Comparison of ENCODE assay signal across 19 cellular contexts in the genomic region with DNA sequence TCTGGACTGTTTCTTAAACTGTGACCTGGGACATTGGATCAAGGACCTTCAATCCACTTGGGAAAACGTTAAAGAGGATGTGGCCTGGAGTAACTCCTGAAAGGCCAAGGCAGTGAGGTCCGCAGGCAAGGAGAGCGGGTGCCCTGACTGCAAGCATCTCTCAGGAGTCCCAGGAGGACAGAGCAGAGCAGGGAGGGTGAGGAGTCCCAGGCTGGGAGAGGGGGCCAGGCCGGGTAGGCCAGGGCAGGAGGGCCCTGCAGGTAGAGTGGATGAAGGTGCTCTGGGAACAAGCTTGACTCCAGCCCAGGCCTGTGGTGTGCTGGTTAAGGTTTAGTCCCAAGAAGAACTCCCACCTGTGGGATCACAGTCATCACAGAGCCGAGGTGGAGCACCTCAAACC. TPM values are rescaled to one million over a fixed set of nuclear protein-coding genes. Genes with fewer than 3 reads are reported as not detected.
DNase-seq lines count a peak whose midpoint lies in the region; ATAC-seq and TF ChIP-seq lines count a peak whose summit lies in the region.
"Had no signal": no experiment of that assay in that cellular context is flagged by ENCODE, and none has a peak within 500 bp of the region (broad histone marks: within the 10 kb centered on the region; RNA-seq: fewer than 3 reads in every experiment).

No MANE protein-coding gene starts in this region.

- H3K27me3 Mint-ChIP-seq in chondrocyte (ENCODE audit: low read depth) (peaks cover 2% of the 10 kb centered on the region), endodermal cell (ENCODE audit: insufficient read depth) (no peaks in the 10 kb centered on the region), osteocyte (ENCODE audit: unreplicated experiment) (peaks cover 3% of the 10 kb centered on the region)
- H3K27me3 Mint-ChIP-seq: CD4-positive, CD25-positive, alpha-beta regulatory T cell; CD8-positive, alpha-beta memory T cell; IgD-negative memory B cell had no signal

- H3K4me1 ChIP-seq in endodermal cell (ENCODE audit: control insufficient read depth, insufficient read depth, low read length) (no peaks in the 10 kb centered on the region), aorta (ENCODE audit: control insufficient read depth in 1 of 2, insufficient read depth in 2 of 2, low read length in 2 of 2) (no peaks in the 10 kb centered on the region)
- H3K4me1 ChIP-seq: BE2C had no signal

- TF ChIP-seq CTCF in chondrocyte (IDR thresholded peaks at IDR 0.05): no peak
- TF ChIP-seq CTCF in endodermal cell (conservative IDR thresholded peaks at IDR 0.05): no peak
- TF ChIP-seq CTCF in osteocyte (IDR thresholded peaks at IDR 0.05): no peak

- H3K9ac ChIP-seq in endodermal cell (ENCODE audit: extremely low read depth, low read length, poor library complexity, severe bottlenecking): no peak overlapping the region
- H3K9ac ChIP-seq: GM23248 had no signal

- 78 to 89% methylated on average over 3 to 4 of the region's 5 CpGs for WGBS in endodermal cell (ENCODE audit: insufficient coverage in 1 of 2, insufficient read length in 1 of 2), 2 experiments
- 73 to 78% methylated on average over 5 of the region's 5 CpGs for WGBS in aorta, 2 donors

- H3K9me3 Mint-ChIP-seq in chondrocyte (ENCODE audit: low read depth): no peaks in the 10 kb centered on the region
- H3K9me3 Mint-ChIP-seq in endodermal cell: peaks cover 24% of the 10 kb centered on the region
- H3K9me3 Mint-ChIP-seq in osteocyte (ENCODE audit: unreplicated experiment): no peaks in the 10 kb centered on the region
- H3K9me3 Mint-ChIP-seq: CD8-positive, alpha-beta memory T cell; HFFc6; IgD-negative memory B cell had no signal

- H3K4me1 Mint-ChIP-seq in chondrocyte (ENCODE audit: low read depth) (no peaks in the 10 kb centered on the region), endodermal cell (no peaks in the 10 kb centered on the region), osteocyte (ENCODE audit: unreplicated experiment) (no peaks in the 10 kb centered on the region)
- H3K4me1 Mint-ChIP-seq: CD4-positive, CD25-positive, alpha-beta regulatory T cell; CD8-positive, alpha-beta memory T cell; IgD-negative memory B cell had no signal

- H3K27me3 ChIP-seq in endodermal cell (ENCODE audit: control insufficient read depth, insufficient read depth, low read length, poor library complexity, severe bottlenecking) (no peaks in the 10 kb centered on the region), aorta (ENCODE audit: control insufficient read depth in 1 of 2, insufficient read depth in 2 of 2, low read length in 1 of 2) (no peaks in the 10 kb centered on the region)
- H3K27me3 ChIP-seq: BE2C had no signal

- H3K36me3 Mint-ChIP-seq in chondrocyte (ENCODE audit: low read depth): no peaks in the 10 kb centered on the region
- H3K36me3 Mint-ChIP-seq in endodermal cell (ENCODE audit: low read depth): no peaks in the 10 kb centered on the region
- H3K36me3 Mint-ChIP-seq in osteocyte (ENCODE audit: unreplicated experiment): no peaks in the 10 kb centered on the region
- H3K36me3 Mint-ChIP-seq: CD4-positive, CD25-positive, alpha-beta regulatory T cell; CD8-positive, alpha-beta memory T cell; IgD-negative memory B cell had no signal

- no peak overlapping the region for H3K4me3 ChIP-seq in endodermal cell (ENCODE audit: low read length)
- H3K4me3 ChIP-seq in aorta (ENCODE audit: low read length in 2 of 2): no peak overlapping the region
- H3K4me3 ChIP-seq: GM23248 had no signal

- no peak overlapping the region for H3K4me3 Mint-ChIP-seq in chondrocyte (ENCODE audit: unreplicated experiment)
- H3K4me3 Mint-ChIP-seq in endodermal cell: no peak overlapping the region
- no peak overlapping the region for H3K4me3 Mint-ChIP-seq in osteocyte (ENCODE audit: unreplicated experiment)
- H3K4me3 Mint-ChIP-seq: CD4-positive, CD25-positive, alpha-beta regulatory T cell; CD8-positive, alpha-beta memory T cell; HFFc6; IgD-negative memory B cell had no signal

- no peaks in the 10 kb centered on the region for H3K36me3 ChIP-seq in endodermal cell (ENCODE audit: control insufficient read depth, insufficient read depth, low read length)
- H3K36me3 ChIP-seq in aorta (ENCODE audit: control insufficient read depth in 1 of 2, insufficient read depth in 2 of 2, low read length in 1 of 2): no peaks in the 10 kb centered on the region
- H3K36me3 ChIP-seq: BE2C had no signal

- intact Hi-C loops in aorta (cut with DNase I) (no loop called here), posterior vena cava (cut with DNase I) (no loop called here)

- H3K27ac Mint-ChIP-seq in chondrocyte (ENCODE audit: unreplicated experiment) (no peak overlapping the region), endodermal cell (no peak overlapping the region), osteocyte (ENCODE audit: unreplicated experiment) (no peak overlapping the region)
- H3K27ac Mint-ChIP-seq: CD4-positive, CD25-positive, alpha-beta regulatory T cell; HFFc6; IgD-negative memory B cell had no signal

- DNase-seq in chondrocyte (ENCODE audit: low spot score) (peak; percentile 89), endodermal cell (peak; percentile 15), osteocyte (ENCODE audit: extremely low spot score, unreplicated experiment) (peak; percentile 68), aorta (no peak), posterior vena cava (ENCODE audit: low spot score) (no peak)
- DNase-seq in activated T-cell treated with anti-CD3 and anti-CD28 coated beads, Interleukin-2, amount 50 U/mL, for 48 hours: no peak
- DNase-seq: ACHN; BE2C; C1 segment of cervical spinal cord; CD4-positive, CD25-positive, alpha-beta regulatory T cell; CD8-positive, alpha-beta memory T cell; COR-L47; DMS 273 treated with DMSO at 0.1 percent for 48 hours; GM23248; HFFc6 had no signal

- peak; percentile 44 for ATAC-seq in aorta (ENCODE audit: low FRiP score)
- ATAC-seq in GM18498 (IDR thresholded peaks at IDR 0.05; ENCODE audit: unreplicated experiment): no peak
- ATAC-seq: HCT116 had no signal

- no peak overlapping the region for H3K27ac ChIP-seq in endodermal cell (ENCODE audit: low read depth, low read length)
- H3K27ac ChIP-seq in aorta (ENCODE audit: low read depth in 1 of 2, low read length in 2 of 2): no peak overlapping the region
- H3K27ac ChIP-seq: GM23248 had no signal

- H3K9me3 ChIP-seq in endodermal cell (ENCODE audit: control insufficient read depth, low read length) (no peaks in the 10 kb centered on the region), aorta (ENCODE audit: control insufficient read depth, low read length) (no peaks in the 10 kb centered on the region)
- H3K9me3 ChIP-seq: BE2C had no signal

RNA-seq across cellular contexts. Expression of a gene that starts 13.8 kb away (rescaled TPM):
- not detected in 3 replicates for total RNA-seq in chondrocyte
- total RNA-seq in endodermal cell: not detected
- not detected for polyA plus RNA-seq in endodermal cell (2013, experiment 1 of 2)
- polyA plus RNA-seq in endodermal cell (2013, experiment 2 of 2): not detected
- total RNA-seq in osteocyte: not detected in 2 replicates
- not detected for total RNA-seq in aorta
- polyA plus RNA-seq in aorta: not detected
- total RNA-seq in posterior vena cava: not detected
- total RNA-seq: CD4-positive, CD25-positive, alpha-beta regulatory T cell; CD8-positive, alpha-beta memory T cell; GM23248; HepG2; HFFc6 had no signal
- polyA plus RNA-seq: CD4-positive, CD25-positive, alpha-beta regulatory T cell; CD8-positive, alpha-beta memory T cell; GM23248; HepG2; IgD-negative memory B cell had no signal

RNA-seq across cellular contexts. Expression of a gene that starts 23.9 kb away (rescaled TPM):
- 0.10 to 1.6 TPM (median 1.5 TPM) in 3 replicates for total RNA-seq in chondrocyte
- under 1 TPM; 0.29 to 0.31 TPM for total RNA-seq in endodermal cell
- 0.14 TPM for polyA plus RNA-seq in endodermal cell (2013, experiment 1 of 2)
- polyA plus RNA-seq in endodermal cell (2013, experiment 2 of 2): 0.08 TPM
- 0.05 TPM in 2 replicates for total RNA-seq in osteocyte
- under 1 TPM; 0.88 to 0.99 TPM for total RNA-seq in aorta
- under 1 TPM; 0.23 to 0.75 TPM for polyA plus RNA-seq in aorta
- total RNA-seq in posterior vena cava: under 1 TPM; 0.65 to 0.90 TPM
- polyA plus RNA-seq: GM23248, HepG2 had no signal

RNA-seq across cellular contexts. Expression of a gene that starts 53.4 kb away (rescaled TPM):
- total RNA-seq in chondrocyte: 16.9 to 20.2 TPM (median 19.8 TPM) in 3 replicates
- 10 to 100 TPM; 11.0 to 12.6 TPM for total RNA-seq in endodermal cell
- polyA plus RNA-seq in endodermal cell (2013, experiment 1 of 2): 10.8 TPM
- polyA plus RNA-seq in endodermal cell (2013, experiment 2 of 2): 9.8 TPM
- 14.0 and 14.6 TPM in 2 replicates for total RNA-seq in osteocyte
- 10 to 100 TPM; 10.0 to 13.7 TPM for total RNA-seq in aorta
- polyA plus RNA-seq in aorta: 1 to 10 TPM; 2.6 to 4.8 TPM
- total RNA-seq in posterior vena cava: 10 to 100 TPM in 1 of 2 donors, 1 to 10 TPM in 1; 9.9 to 10.8 TPM

RNA-seq across cellular contexts. Expression of a gene that starts 58.5 kb away (rescaled TPM):
- 0.80 to 1.6 TPM (median 1.6 TPM) in 3 replicates for total RNA-seq in chondrocyte
- total RNA-seq in endodermal cell: under 1 TPM; 0.35 to 0.70 TPM
- not detected for polyA plus RNA-seq in endodermal cell (2013, experiment 1 of 2)
- polyA plus RNA-seq in endodermal cell (2013, experiment 2 of 2): not detected
- total RNA-seq in osteocyte: 2.5 TPM in 2 replicates
- total RNA-seq in aorta: 1 to 10 TPM; 1.4 to 4.5 TPM
- 10 to 100 TPM in 1 of 2 donors, not detected in 1; 39.1 TPM for polyA plus RNA-seq in aorta
- total RNA-seq in posterior vena cava: 1 to 10 TPM in 1 of 2 donors, under 1 TPM in 1; 0.48 to 1.9 TPM

Comparison
In these comparisons a context has a peak if more than half of its experiments do, and no peak if none do; other contexts are left out.
1. DNase-seq: peak in chondrocyte (single experiment), endodermal cell (single experiment) and osteocyte (single experiment); none in aorta (0 of 2), posterior vena cava (single experiment) and activated T-cell treated with anti-CD3 and anti-CD28 coated beads, Interleukin-2, amount 50 U/mL, for 48 hours (0 of 2).